20 cellular contexts compared by ENCODE assay signal in genomic region chr7:103011650-103012049, GRCh38.
DNase-seq lines count a peak whose midpoint lies in the region; ATAC-seq, FAIRE-seq and TF ChIP-seq lines count a peak whose summit lies in the region.
"Had no signal": no experiment of that assay in that cellular context is flagged by ENCODE, and none has a peak within 500 bp of the region (broad histone marks: within the 10 kb centered on the region; RNA-seq: fewer than 3 reads in every experiment).

No MANE protein-coding gene starts in this region.

- in situ Hi-C loops in mammary epithelial cell (cut with MboI; ENCODE audit: low sequenced_read_pairs in 2 of 2): no loop called here

- H3K79me2 ChIP-seq in mammary epithelial cell (ENCODE audit: insufficient read depth, low read length) (no peaks in the 10 kb centered on the region), astrocyte (ENCODE audit: insufficient read depth, low read length) (no peaks in the 10 kb centered on the region)

- H3K4me1 ChIP-seq in mammary epithelial cell (ENCODE audit: insufficient read depth, low read length) (no peaks in the 10 kb centered on the region), astrocyte (ENCODE audit: insufficient read depth, low read length) (no peaks in the 10 kb centered on the region)

- H3K9me3 ChIP-seq in mammary epithelial cell (replicated peaks; ENCODE audit: insufficient read depth, low read length) (no peaks in the 10 kb centered on the region), astrocyte (ENCODE audit: insufficient read depth, low read depth, low read length) (peaks cover 3% of the 10 kb centered on the region)

- no peak overlapping the region for H3K4me3 ChIP-seq in mammary epithelial cell (replicated peaks in 1 of 3; ENCODE audit: insufficient read depth in 1 of 3, low read depth in 2 of 3, low read length in 3 of 3)
- H3K4me3 ChIP-seq in astrocyte (ENCODE audit: insufficient read depth, low read depth, low read length): no peak overlapping the region
- no peak overlapping the region for H3K4me3 ChIP-seq in fibroblast of mammary gland (ENCODE audit: control insufficient read depth, low read depth, low read length)
- H3K4me3 ChIP-seq: BLaER1 had no signal

- H3K9ac ChIP-seq in mammary epithelial cell (ENCODE audit: insufficient read depth, low read length) (no peak overlapping the region), astrocyte (ENCODE audit: low read length) (no peak overlapping the region)
- H3K9ac ChIP-seq: BLaER1 had no signal

- no peak overlapping the region for H3K4me2 ChIP-seq in mammary epithelial cell (ENCODE audit: insufficient read depth, low read depth, low read length)
- peak overlapping the region; percentile 59 for H3K4me2 ChIP-seq in astrocyte (ENCODE audit: low read length)
- H3K4me2 ChIP-seq: BLaER1 had no signal

- TF ChIP-seq CTCF in MCF 10A (IDR thresholded peaks at IDR 0.05; ENCODE audit: unreplicated experiment) (no peak), mammary epithelial cell (conservative IDR thresholded peaks at IDR 0.05 in 1 of 2, IDR thresholded peaks at IDR 0.05 in 1 of 2; ENCODE audit: extremely low read depth in 1 of 2, insufficient read depth in 1 of 2, low read depth in 1 of 2, low read length in 2 of 2) (no peak), astrocyte (IDR thresholded peaks at IDR 0.05; ENCODE audit: insufficient read depth, low read depth, low read length) (no peak), fibroblast of mammary gland (conservative IDR thresholded peaks at IDR 0.05; ENCODE audit: control insufficient read depth, insufficient read depth, low read depth, low read length) (no peak)

- H3K27ac ChIP-seq in mammary epithelial cell (ENCODE audit: insufficient read depth, low read depth, low read length) (no peak overlapping the region), astrocyte (ENCODE audit: low read depth, low read length) (no peak overlapping the region)
- H3K27ac ChIP-seq: 22Rv1 had no signal

- FAIRE-seq in astrocyte (lab: Jason Lieb, UNC): no peak
- FAIRE-seq: D721Med had no signal

- intact Hi-C loops in MCF 10A (cut with micrococcal nuclease) (no loop called here), mammary epithelial cell (cut with micrococcal nuclease) (no loop called here)

- H3K27ac Mint-ChIP-seq in MCF 10A (ENCODE audit: low read depth, unreplicated experiment): no peak overlapping the region
- H3K27ac Mint-ChIP-seq in astrocyte (ENCODE audit: unreplicated experiment): no peak overlapping the region
- no peak overlapping the region for H3K27ac Mint-ChIP-seq in effector memory CD8-positive, alpha-beta T cell
- H3K27ac Mint-ChIP-seq: IgD-negative memory B cell had no signal

- DNase-seq in MCF 10A (ENCODE audit: unreplicated experiment) (peak; percentile 15), mammary epithelial cell (no peak), astrocyte (ENCODE audit: low read depth) (peak; percentile 31), fibroblast of mammary gland (ENCODE audit: low read depth) (peak; percentile 35), NCI-H187 treated with DMSO at 0.1 percent for 48 hours (lab: John Stamatoyannopoulos, UW) (no peak)
- no peak for DNase-seq in effector memory CD8-positive, alpha-beta T cell
- no peak for DNase-seq in activated CD4-positive, alpha-beta T cell treated with anti-CD3 and anti-CD28 coated beads, Interleukin-2, amount 50 U/mL, for 1 hour
- DNase-seq: CD8-positive, alpha-beta memory T cell; H7; Kasumi-1; NCI-H1417; NCI-H1930; NCI-H446 treated with DMSO at 0.1 percent for 48 hours; NK-92 treated with Interleukin-12 subunit alpha and Interleukin-12 subunit beta, amount 100 ng/mL, for 24 hours; SHP77 treated with DMSO at 0.1 percent for 48 hours had no signal

- no TSS peak for BruUV-seq in MCF 10A (replicated peaks; lab: Mats Ljungman, UMichigan)
- BruUV-seq in mammary epithelial cell (replicated peaks; lab: Mats Ljungman, UMichigan): no TSS peak

- H3K4me3 Mint-ChIP-seq in MCF 10A (ENCODE audit: unreplicated experiment) (no peak overlapping the region), astrocyte (ENCODE audit: unreplicated experiment) (no peak overlapping the region)
- no peak overlapping the region for H3K4me3 Mint-ChIP-seq in effector memory CD8-positive, alpha-beta T cell
- H3K4me3 Mint-ChIP-seq: CD8-positive, alpha-beta memory T cell; IgD-negative memory B cell had no signal

- ATAC-seq in effector memory CD8-positive, alpha-beta T cell (replicated peaks): no peak
- ATAC-seq in GM19397 (IDR thresholded peaks at IDR 0.05; ENCODE audit: unreplicated experiment): no peak

- no peak overlapping the region for H2AFZ ChIP-seq in mammary epithelial cell (ENCODE audit: low read depth, low read length)
- H2AFZ ChIP-seq in astrocyte (ENCODE audit: low read depth, low read length): no peak overlapping the region

- dilution Hi-C loops in mammary epithelial cell (cut with HindIII; ENCODE audit: low sequenced_read_pairs): no loop called here

- H3K36me3 ChIP-seq in mammary epithelial cell (ENCODE audit: insufficient read depth, low read length): no peaks in the 10 kb centered on the region
- no peaks in the 10 kb centered on the region for H3K36me3 ChIP-seq in astrocyte (ENCODE audit: insufficient read depth, low read length)
- H3K36me3 ChIP-seq: BLaER1 had no signal

- H3K4me1 Mint-ChIP-seq in MCF 10A (ENCODE audit: insufficient read depth, unreplicated experiment) (peaks cover 5% of the 10 kb centered on the region), astrocyte (ENCODE audit: low read depth, unreplicated experiment) (peaks cover 3% of the 10 kb centered on the region)
- H3K4me1 Mint-ChIP-seq in effector memory CD8-positive, alpha-beta T cell (ENCODE audit: low read depth in 2 of 2): no peaks in the 10 kb centered on the region
- H3K4me1 Mint-ChIP-seq: CD8-positive, alpha-beta memory T cell had no signal

- H3K27me3 ChIP-seq in mammary epithelial cell (ENCODE audit: insufficient read depth, low read length) (no peaks in the 10 kb centered on the region), astrocyte (ENCODE audit: insufficient read depth, low read length) (no peaks in the 10 kb centered on the region)
- H3K27me3 ChIP-seq: BLaER1 had no signal

- no peaks in the 10 kb centered on the region for H3K27me3 Mint-ChIP-seq in MCF 10A (ENCODE audit: insufficient read depth, unreplicated experiment)
- H3K27me3 Mint-ChIP-seq in astrocyte (ENCODE audit: low read depth, unreplicated experiment): no peaks in the 10 kb centered on the region
- H3K27me3 Mint-ChIP-seq in effector memory CD8-positive, alpha-beta T cell: peaks cover 7 to 11% of the 10 kb centered on the region in 2 donors
- H3K27me3 Mint-ChIP-seq: IgD-negative memory B cell had no signal

- POLR2A ChIA-PET in MCF 10A (lab: Yijun Ruan, JAX): no interaction called here

- H4K20me1 ChIP-seq in mammary epithelial cell (ENCODE audit: insufficient read depth, low read length) (no peaks in the 10 kb centered on the region), astrocyte (ENCODE audit: insufficient read depth, low read length) (no peaks in the 10 kb centered on the region)
- H4K20me1 ChIP-seq: BLaER1 had no signal

- CTCF ChIA-PET in MCF 10A (lab: Yijun Ruan, JAX) (no interaction called here), mammary epithelial cell (lab: Charles Lee; ENCODE audit: low non-redundant PET) (no interaction called here)

- H3K9me3 Mint-ChIP-seq in MCF 10A (ENCODE audit: unreplicated experiment): no peaks in the 10 kb centered on the region
- H3K9me3 Mint-ChIP-seq in astrocyte (ENCODE audit: unreplicated experiment): peaks cover 5% of the 10 kb centered on the region
- no peaks in the 10 kb centered on the region for H3K9me3 Mint-ChIP-seq in effector memory CD8-positive, alpha-beta T cell

- WGBS in mammary epithelial cell (ENCODE audit: low coverage, missing lambda C conversion rate): 66% methylated on average over 3 of the region's 3 CpGs

- H3K36me3 Mint-ChIP-seq in MCF 10A (ENCODE audit: insufficient read depth, unreplicated experiment) (no peaks in the 10 kb centered on the region), astrocyte (ENCODE audit: low read depth, unreplicated experiment) (peaks cover 6% of the 10 kb centered on the region)
- H3K36me3 Mint-ChIP-seq in effector memory CD8-positive, alpha-beta T cell (ENCODE audit: insufficient read depth): no peaks in the 10 kb centered on the region

Comparison
In these comparisons a context has a peak if more than half of its experiments do, and no peak if none do; other contexts are left out.
1. DNase-seq: peak in MCF 10A (single experiment), astrocyte (single experiment) and fibroblast of mammary gland (single experiment); none in mammary epithelial cell (single experiment), effector memory CD8-positive, alpha-beta T cell (0 of 3), activated CD4-positive, alpha-beta T cell treated with anti-CD3 and anti-CD28 coated beads, Interleukin-2, amount 50 U/mL, for 1 hour (single experiment) and NCI-H187 treated with DMSO at 0.1 percent for 48 hours (single experiment).